31 cellular contexts compared by ENCODE assay signal in the genomic region with DNA sequence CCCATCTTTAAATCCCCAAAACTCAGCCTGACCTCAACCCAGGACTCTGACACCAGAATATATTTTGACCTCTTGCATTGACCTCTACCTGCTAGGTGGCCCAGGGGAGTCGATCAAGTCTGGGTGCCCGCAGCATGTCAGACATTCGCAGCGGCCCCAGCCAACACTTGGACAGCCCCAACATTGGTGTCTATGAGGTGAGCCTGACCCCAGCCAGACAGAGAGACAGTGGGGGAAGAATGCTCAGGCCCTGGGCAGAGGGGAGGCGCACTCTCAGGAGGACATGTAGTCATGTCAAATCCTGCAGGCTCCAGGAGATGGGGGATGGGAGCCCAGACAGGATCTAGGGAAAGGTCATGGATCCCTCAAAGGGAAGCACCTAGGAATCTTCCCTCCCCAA. TPM values are rescaled to one million over a fixed set of nuclear protein-coding genes. Genes with fewer than 3 reads are reported as not detected.
DNase-seq lines count a peak whose midpoint lies in the region; ATAC-seq, FAIRE-seq and TF ChIP-seq lines count a peak whose summit lies in the region.
"Had no signal": no experiment of that assay in that cellular context is flagged by ENCODE, and none has a peak within 500 bp of the region (broad histone marks: within the 10 kb centered on the region; RNA-seq: fewer than 3 reads in every experiment).

No MANE protein-coding gene starts in this region.

- intact Hi-C loops in kidney (cut with DNase I) = no loop called here
- intact Hi-C loops in sigmoid colon (cut with DNase I) = no loop called here
- intact Hi-C loops in upper lobe of right lung (cut with DNase I) = no loop called here

- H3K27ac ChIP-seq in coronary artery (no peak overlapping the region), kidney (ENCODE audit: low read depth in 2 of 2, low read length in 2 of 2) (no peak overlapping the region), sigmoid colon (no peak overlapping the region), upper lobe of right lung (no peak overlapping the region)
- H3K27ac ChIP-seq: BLaER1 had no signal

- no peak for FAIRE-seq in kidney (lab: Jason Lieb, UNC)
- FAIRE-seq: A204.1, GM12878, GM12892 had no signal

- no peak for TF ChIP-seq CTCF in coronary artery (IDR thresholded peaks at IDR 0.05)
- TF ChIP-seq CTCF in kidney (IDR thresholded peaks at IDR 0.05; ENCODE audit: borderline replicate concordance, extremely low read depth, insufficient read depth) = no peak
- no peak for TF ChIP-seq CTCF in sigmoid colon (IDR thresholded peaks at IDR 0.05)
- no peak for TF ChIP-seq CTCF in upper lobe of right lung (IDR thresholded peaks at IDR 0.05)

- H3K4me1 ChIP-seq in kidney (ENCODE audit: control insufficient read depth in 1 of 2, insufficient read depth in 1 of 2, low read depth in 1 of 2, low read length in 2 of 2) = no peaks in the 10 kb centered on the region
- H3K4me1 ChIP-seq in sigmoid colon = peaks cover 0 to 9% (median 8%) of the 10 kb centered on the region in 4 donors
- peaks cover 7% of the 10 kb centered on the region for H3K4me1 ChIP-seq in upper lobe of right lung
- H3K4me1 ChIP-seq: BE2C had no signal

- ATAC-seq in upper lobe of right lung (no peak), HG03097 (IDR thresholded peaks at IDR 0.05; ENCODE audit: low FRiP score, unreplicated experiment) (no peak), GM18520 (IDR thresholded peaks at IDR 0.05; ENCODE audit: unreplicated experiment) (no peak), HG02938 (IDR thresholded peaks at IDR 0.05; ENCODE audit: unreplicated experiment) (no peak)
- ATAC-seq: GM12878 had no signal

- H3K27me3 ChIP-seq in sigmoid colon (peaks cover 9 to 26% (median 16%) of the 10 kb centered on the region in 3 donors), upper lobe of right lung (peaks cover 12% of the 10 kb centered on the region)

- WGBS in sigmoid colon, 2 donors = 94 to 95% methylated on average over 5 of the region's 5 CpGs

- H3K4me3 ChIP-seq in coronary artery (no peak overlapping the region), kidney (ENCODE audit: low read length in 2 of 2) (no peak overlapping the region), sigmoid colon (no peak overlapping the region), upper lobe of right lung (no peak overlapping the region)
- H3K4me3 ChIP-seq: BLaER1, GM12878 had no signal

- DNase-seq in coronary artery (ENCODE audit: low spot score) (peak; percentile 55), kidney (peak; percentile 38), sigmoid colon (peak; percentile 49), upper lobe of right lung (peak; percentile 38)
- DNase-seq in stimulated activated CD4-positive, alpha-beta T cell treated with anti-CD3 and anti-CD28 coated beads, Interleukin-4, amount 100 ng/mL, for 24 hours = no peak
- DNase-seq: 8988T; ACHN; BE2C; C1 segment of cervical spinal cord; CD4-positive, alpha-beta memory T cell; CD4-positive, CD25-positive, alpha-beta regulatory T cell; CD8-positive, alpha-beta memory T cell; COR-L47; DMS 273 treated with DMSO at 0.1 percent for 48 hours; DMS153; DMS53; DMS79; DND-41; EL; GDM1 had no signal

- H3K36me3 ChIP-seq in kidney (ENCODE audit: control insufficient read depth in 1 of 2, insufficient read depth in 2 of 2, low read length in 2 of 2) = no peaks in the 10 kb centered on the region
- H3K36me3 ChIP-seq in sigmoid colon = no peaks in the 10 kb centered on the region
- H3K36me3 ChIP-seq in upper lobe of right lung = no peaks in the 10 kb centered on the region
- H3K36me3 ChIP-seq: BE2C, BLaER1 had no signal

- H3K9me3 ChIP-seq in kidney (ENCODE audit: control insufficient read depth in 1 of 2, low read length in 2 of 2) (no peaks in the 10 kb centered on the region), sigmoid colon (no peaks in the 10 kb centered on the region), upper lobe of right lung (no peaks in the 10 kb centered on the region)
- H3K9me3 ChIP-seq: BE2C had no signal

- TF ChIP-seq POLR2A in sigmoid colon (IDR thresholded peaks at IDR 0.05) = no peak

- no peak for TF ChIP-seq EP300 in sigmoid colon (IDR thresholded peaks at IDR 0.05)

- no peak overlapping the region for H3K9ac ChIP-seq in kidney (ENCODE audit: low read length in 2 of 2)
- H3K9ac ChIP-seq: BLaER1 had no signal

RNA-seq across cellular contexts. Expression of gene GUCY2D, which starts 5.4 kb away (rescaled TPM):
- total RNA-seq in kidney = 0.19 TPM
- polyA plus RNA-seq in kidney (ENCODE audit: insufficient read depth, low read depth, low replicate concordance) = 0.24 TPM
- not detected for total RNA-seq in sigmoid colon
- under 1 TPM in 1 of 3 donors, not detected in 2; 0.04 TPM for polyA plus RNA-seq in sigmoid colon
- total RNA-seq in upper lobe of right lung = 2.6 TPM
- total RNA-seq: A673; CD4-positive, alpha-beta memory T cell; CD4-positive, CD25-positive, alpha-beta regulatory T cell; CD8-positive, alpha-beta memory T cell; G401; GM12878 had no signal
- polyA plus RNA-seq: AG04450, GM12878 had no signal

RNA-seq across cellular contexts. Expression of gene ALOX15B, which starts 31.0 kb away (rescaled TPM):
- total RNA-seq in kidney (8.0 TPM), sigmoid colon (1 to 10 TPM; 2.8 to 5.3 (median 4.3) TPM), upper lobe of right lung (80.2 TPM)
- polyA plus RNA-seq in kidney (ENCODE audit: insufficient read depth, low read depth, low replicate concordance) (0.15 TPM), sigmoid colon (1 to 10 TPM; 1.2 to 3.2 (median 1.8) TPM)
- total RNA-seq: CD4-positive, CD25-positive, alpha-beta regulatory T cell; CD8-positive, alpha-beta memory T cell; Daoy; G401; GM12878 had no signal
- polyA plus RNA-seq: AG04450; CD4-positive, alpha-beta memory T cell; CD4-positive, CD25-positive, alpha-beta regulatory T cell; CD8-positive, alpha-beta memory T cell had no signal
